Comparison of ENCODE assay signal across 8 cellular contexts in the genomic region with DNA sequence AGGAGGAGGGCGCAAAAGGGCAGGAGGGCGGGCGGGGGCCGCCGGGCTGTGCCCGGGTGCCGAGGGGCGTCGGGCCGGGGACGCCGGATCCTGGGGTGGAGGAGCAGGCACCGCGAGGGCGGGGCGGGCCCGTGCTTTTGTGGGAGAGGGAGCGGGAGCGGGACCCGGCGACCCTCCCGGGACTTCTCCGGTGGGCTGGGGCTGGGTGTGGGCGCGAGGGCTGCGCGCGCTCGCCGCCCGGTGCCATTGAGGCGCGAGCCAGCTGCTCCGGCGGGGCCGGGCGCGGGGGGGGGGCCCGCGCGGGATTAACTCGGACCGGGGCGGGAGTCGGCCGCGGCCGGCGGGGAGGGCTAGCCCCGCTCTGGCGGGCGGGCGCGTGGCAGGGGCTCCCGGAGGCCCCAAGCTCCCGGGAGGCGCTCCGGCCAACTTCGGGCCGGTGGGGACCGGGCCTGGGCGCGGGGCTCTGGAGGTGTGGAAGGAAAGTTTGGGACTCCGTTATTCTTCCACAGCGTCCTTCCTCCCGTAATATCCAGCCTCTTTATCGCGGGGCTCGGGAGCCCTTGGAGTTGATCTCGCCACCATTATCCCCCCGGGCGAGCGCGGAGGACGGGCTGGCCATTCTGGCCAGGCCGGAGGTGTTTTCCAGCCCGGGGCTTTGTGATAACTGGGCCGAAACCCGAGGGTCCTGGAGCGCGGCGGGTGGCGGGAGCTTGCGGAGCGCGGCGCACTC. TPM values are rescaled to one million over a fixed set of nuclear protein-coding genes. Genes with fewer than 3 reads are reported as not detected.
DNase-seq lines count a peak whose midpoint lies in the region; ATAC-seq, FAIRE-seq and TF ChIP-seq lines count a peak whose summit lies in the region.

No MANE protein-coding gene starts in this region.

- peak overlapping the region; percentile 88 for H3K4me3 ChIP-seq in SJCRH30
- peak overlapping the region; percentile 47 to 88 (median 74) for H3K4me3 ChIP-seq in heart right ventricle
- peak overlapping the region; percentile 50 to 80 for H3K4me3 ChIP-seq in prostate gland

- H3K27me3 ChIP-seq in SJCRH30 = no peaks in the 10 kb centered on the region
- peaks cover 0 to 84% (median 3%) of the 10 kb centered on the region in 7 donors for H3K27me3 ChIP-seq in heart right ventricle
- H3K27me3 ChIP-seq in prostate gland (replicated peaks; ENCODE audit: insufficient read depth) = no peaks in the 10 kb centered on the region

- ATAC-seq in heart right ventricle = peak in 6 of 8 donors; percentile 18 to 47 (median 29)

- H3K9me3 ChIP-seq in ES-I3 (ENCODE audit: control insufficient read depth, insufficient read depth, low read length) (no peaks in the 10 kb centered on the region), SJCRH30 (replicated peaks) (no peaks in the 10 kb centered on the region), heart right ventricle (no peaks in the 10 kb centered on the region), prostate gland (no peaks in the 10 kb centered on the region)

- H3K36me3 ChIP-seq in ES-I3 (ENCODE audit: insufficient read depth, low read length) (no peaks in the 10 kb centered on the region), SJCRH30 (no peaks in the 10 kb centered on the region), heart right ventricle (no peaks in the 10 kb centered on the region), prostate gland (no peaks in the 10 kb centered on the region)

- DNase-seq in SJCRH30 = peak; percentile 50 to 59
- DNase-seq in heart right ventricle = peak; percentile 13 to 47
- no peak for DNase-seq in prostate gland (ENCODE audit: low spot score)
- no peak for DNase-seq in GM19239 (ENCODE audit: insufficient read length, low spot score)
- DNase-seq in SKM-1 treated with dmso at 0.1 percent for 144 hours (lab: John Stamatoyannopoulos, UW; ENCODE audit: unreplicated experiment) = no peak
- DNase-seq in superior temporal gyrus (ENCODE audit: extremely low spot score) = no peak
- no peak for DNase-seq in AG08395 (ENCODE audit: low spot score)

- 0 to 1% methylated on average over 47 to 86 of the region's 87 CpGs for WGBS in heart right ventricle, 2 donors
- WGBS in prostate gland = 2% methylated on average over 86 of the region's 87 CpGs

- peak overlapping the region; percentile 81 for H3K9ac ChIP-seq in ES-I3 (ENCODE audit: low read depth, low read length)

- peaks cover 28% of the 10 kb centered on the region for H3K4me1 ChIP-seq in ES-I3 (ENCODE audit: insufficient read depth, low read length)
- no peaks in the 10 kb centered on the region for H3K4me1 ChIP-seq in SJCRH30
- peaks cover 0 to 29% (median 19%) of the 10 kb centered on the region in 9 donors for H3K4me1 ChIP-seq in heart right ventricle
- H3K4me1 ChIP-seq in prostate gland (replicated peaks) = no peaks in the 10 kb centered on the region

- no peak for TF ChIP-seq POLR2A in prostate gland (IDR thresholded peaks at IDR 0.05)

- FAIRE-seq in GM19239 (lab: Jason Lieb, UNC) = no peak

- intact Hi-C loops in heart right ventricle (cut with DNase I) (loop anchor here in 3 of 10 donors (5.0 to 10.0 kb wide), 4 partner anchors 37 to 175 kb away; no protein-coding TSS in a partner anchor), prostate gland (cut with DNase I) (no loop called here)

- TF ChIP-seq CTCF in heart right ventricle (IDR thresholded peaks at IDR 0.05) (no peak), prostate gland (IDR thresholded peaks at IDR 0.05) (no peak)

- H3K27ac ChIP-seq in SJCRH30 (peak overlapping the region; percentile 73), heart right ventricle (peak overlapping the region; percentile 71 to 86 (median 78)), prostate gland (peak overlapping the region; percentile 57 to 88)

RNA-seq across cellular contexts. Expression of a gene that starts 0.9 kb away (rescaled TPM):
- 17.6 and 19.1 TPM in 2 replicates for total RNA-seq in SJCRH30 (2014; rRNA removed; shearing (Covaris generic))
- total RNA-seq in heart right ventricle = 1 to 10 TPM; 5.2 to 9.1 (median 6.5) TPM
- 1 to 10 TPM; 1.1 to 6.4 TPM for polyA plus RNA-seq in heart right ventricle
- total RNA-seq in prostate gland = 10 to 100 TPM in 1 of 2 donors, 1 to 10 TPM in 1; 3.1 to 10.1 TPM

Comparison
In these comparisons a context has a peak if more than half of its experiments do, and no peak if none do; other contexts are left out.
1. DNase-seq: peak in SJCRH30 (2 of 2) and heart right ventricle (2 of 2); none in prostate gland (single experiment), GM19239 (single experiment), SKM-1 treated with dmso at 0.1 percent for 144 hours (single experiment), superior temporal gyrus (single experiment) and AG08395 (single experiment).
2. Peak in every context shown above with its lines, with median percentiles within 50 percentile points of each other: H3K27ac ChIP-seq and H3K4me3 ChIP-seq.